In the genomic region with DNA sequence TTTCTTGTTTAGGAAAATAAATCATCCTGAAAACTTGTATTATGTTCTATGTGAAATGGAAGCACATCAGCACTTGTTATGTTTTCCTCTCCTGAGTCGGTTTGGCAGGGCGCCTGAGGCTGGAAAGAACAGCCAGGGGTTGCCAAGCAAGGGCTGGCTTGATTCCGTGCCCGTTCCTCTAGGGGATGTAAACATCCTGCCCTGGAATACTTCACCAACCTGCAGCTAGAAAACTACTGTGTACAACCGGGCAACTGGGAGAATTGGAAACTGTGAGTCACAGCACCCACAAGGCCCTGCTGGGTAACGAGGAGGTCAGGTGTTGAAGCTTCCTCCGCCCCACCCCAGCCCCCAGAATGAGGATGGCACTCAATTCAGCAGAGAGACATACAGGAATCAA, we compare ENCODE assay signal across 9 cellular contexts.
DNase-seq lines count a peak whose midpoint lies in the region; ATAC-seq and TF ChIP-seq lines count a peak whose summit lies in the region.
"Had no signal": no experiment of that assay in that cellular context is flagged by ENCODE, and none has a peak within 500 bp of the region (broad histone marks: within the 10 kb centered on the region; RNA-seq: fewer than 3 reads in every experiment).

No MANE protein-coding gene starts in this region.

- H3K27me3 ChIP-seq in HCT116 (ENCODE audit: insufficient read depth, low read length) (no peaks in the 10 kb centered on the region), SJSA1 (replicated peaks) (no peaks in the 10 kb centered on the region)

- no peaks in the 10 kb centered on the region for H3K9me3 ChIP-seq in HCT116 (ENCODE audit: control insufficient read depth in 1 of 2, insufficient read depth in 1 of 2, low read depth in 1 of 2, low read length in 2 of 2)
- H3K9me3 ChIP-seq in SJSA1 (replicated peaks) = no peaks in the 10 kb centered on the region

- no peak overlapping the region for H3K4me3 Mint-ChIP-seq in activated T-helper 17 cell treated with anti-CD3 and anti-CD28 coated beads, Interleukin-2, amount 50 U/mL, for 72 hours

- H3K9me2 ChIP-seq in HCT116 (ENCODE audit: insufficient read depth) = no peaks in the 10 kb centered on the region

- no peaks in the 10 kb centered on the region for H4K20me1 ChIP-seq in HCT116 (ENCODE audit: insufficient read depth)

- H3K4me1 Mint-ChIP-seq in activated T-helper 17 cell treated with anti-CD3 and anti-CD28 coated beads, Interleukin-2, amount 50 U/mL, for 72 hours = peaks cover 5% of the 10 kb centered on the region

- no peaks in the 10 kb centered on the region for H3K9me3 Mint-ChIP-seq in activated T-helper 17 cell treated with anti-CD3 and anti-CD28 coated beads, Interleukin-2, amount 50 U/mL, for 72 hours

- H3K4me3 ChIP-seq in HCT116 (replicated peaks in 1 of 2; ENCODE audit: low read depth in 1 of 2, low read length in 2 of 2) (no peak overlapping the region), SJSA1 (no peak overlapping the region)

- intact Hi-C loops in HCT116 (cut with micrococcal nuclease) = no loop called here

- H3K9ac ChIP-seq in HCT116 (ENCODE audit: low read length) = no peak overlapping the region

- TF ChIP-seq POLR2A in HCT116 (IDR thresholded peaks at IDR 0.05; ENCODE audit: borderline replicate concordance, extremely low read depth, insufficient read depth, insufficient read length) = no peak

- no peak overlapping the region for H2AFZ ChIP-seq in HCT116 (ENCODE audit: low read depth, low read length, poor library complexity, severe bottlenecking)

- H3K36me3 Mint-ChIP-seq in activated T-helper 17 cell treated with anti-CD3 and anti-CD28 coated beads, Interleukin-2, amount 50 U/mL, for 72 hours (ENCODE audit: low read depth) = peaks cover 4% of the 10 kb centered on the region

- DNase-seq in HCT116 (ENCODE audit: low read depth, low spot score) = peak; percentile 7
- peak; percentile 2 to 43 for DNase-seq in SJSA1 (ENCODE audit: low read depth in 1 of 2, low spot score in 2 of 2)
- peak; percentile 89 for DNase-seq in glomerular endothelial cell (ENCODE audit: extremely low read depth, low read depth, low spot score)
- DNase-seq in renal cortical epithelial cell (ENCODE audit: low read depth) = peak; percentile 96
- DNase-seq: HCEC 1CT had no signal

- CTCF ChIA-PET in HCT116 (lab: Charles Lee) = no interaction called here

- H3K4me2 ChIP-seq in HCT116 (ENCODE audit: low read length) = peak overlapping the region; percentile 15; the same call in 1 of the 2 replicates

- no peak for TF ChIP-seq RAD21 in HCT116 (IDR thresholded peaks at IDR 0.05; ENCODE audit: low read depth)

- no peaks in the 10 kb centered on the region for H3K27me3 Mint-ChIP-seq in activated T-helper 17 cell treated with anti-CD3 and anti-CD28 coated beads, Interleukin-2, amount 50 U/mL, for 72 hours

- BruUV-seq in HCT116 (replicated peaks; lab: Mats Ljungman, UMichigan) = no TSS peak

- no peaks in the 10 kb centered on the region for H3K79me2 ChIP-seq in HCT116 (ENCODE audit: insufficient read depth, low read length)

- POLR2A ChIA-PET in HCT116 (lab: Charles Lee) = no interaction called here

- RAD21 ChIA-PET in HCT116 (lab: Charles Lee; ENCODE audit: low non-redundant PET in 1 of 2, low total read pairs in 2 of 2, uncharacterized antibody in 2 of 2, unreplicated experiment in 2 of 2) = no interaction called here

- H3K27ac Mint-ChIP-seq in activated T-helper 17 cell treated with anti-CD3 and anti-CD28 coated beads, Interleukin-2, amount 50 U/mL, for 72 hours = no peak overlapping the region

- ATAC-seq in HCT116 (peak; percentile 34; the same call in 1 of the 2 replicates), HG03432 (IDR thresholded peaks at IDR 0.05; ENCODE audit: unreplicated experiment) (no peak), HG03378 (IDR thresholded peaks at IDR 0.05; ENCODE audit: unreplicated experiment) (no peak), HG02763 (IDR thresholded peaks at IDR 0.05; ENCODE audit: unreplicated experiment) (no peak)
- no peak for ATAC-seq in activated T-helper 17 cell treated with anti-CD3 and anti-CD28 coated beads, Interleukin-2, amount 50 U/mL, for 72 hours (replicated peaks)

- H3K27ac ChIP-seq in HCT116 (ENCODE audit: low read depth, low read length) (no peak overlapping the region), SJSA1 (no peak overlapping the region)

- H3K4me1 ChIP-seq in HCT116 (ENCODE audit: control insufficient read depth in 1 of 2, insufficient read depth in 2 of 2, low read length in 2 of 2) = peaks cover 0 to 8% of the 10 kb centered on the region in 2 experiments; a peak in 1 of 4 replicates
- peaks cover 9% of the 10 kb centered on the region for H3K4me1 ChIP-seq in SJSA1 (replicated peaks)

- no peak for TF ChIP-seq CTCF in HCT116 (IDR thresholded peaks at IDR 0.05 in 2 of 3, conservative IDR thresholded peaks at IDR 0.05 in 1 of 3; ENCODE audit: borderline replicate concordance in 1 of 3, insufficient read depth in 1 of 3, low read depth in 2 of 3, low read length in 2 of 3)

- H3K36me3 ChIP-seq in HCT116 (ENCODE audit: control insufficient read depth in 1 of 2, insufficient read depth in 2 of 2, low read length in 2 of 2) (no peaks in the 10 kb centered on the region), SJSA1 (no peaks in the 10 kb centered on the region)

TF ChIP-seq in HCT116, 20 proteins besides CTCF, POLR2A, EP300 and RAD21:
- TF ChIP-seq ZNF274 (IDR thresholded peaks at IDR 0.05; ENCODE audit: low read depth, low read length) (no peak), EZH2 (IDR thresholded peaks at IDR 0.05) (no peak), POLR2AphosphoS5 (IDR thresholded peaks at IDR 0.05; ENCODE audit: low read depth, low read length) (no peak), TCF7L2 (IDR thresholded peaks at IDR 0.05; ENCODE audit: borderline replicate concordance, extremely low read depth, insufficient read depth, insufficient read length) (no peak), FOSL1 (IDR thresholded peaks at IDR 0.05; ENCODE audit: low read depth) (peak; percentile 33; the same call in 1 of the 2 replicates), ELF1 (IDR thresholded peaks at IDR 0.05; ENCODE audit: borderline replicate concordance, low read depth) (no peak), SP1 (IDR thresholded peaks at IDR 0.05; ENCODE audit: low read depth) (0 out of 2 replicates have a peak, but pooled peaks have one; percentile 18), SRF (IDR thresholded peaks at IDR 0.05; ENCODE audit: low read depth) (no peak), JUND (IDR thresholded peaks at IDR 0.05) (no peak), CBX3 (IDR thresholded peaks at IDR 0.05; ENCODE audit: low read depth) (no peak), REST (IDR thresholded peaks at IDR 0.05; ENCODE audit: low read depth) (no peak), ZFX (IDR thresholded peaks at IDR 0.05) (no peak)
- TF ChIP-seq, protein P1, sequence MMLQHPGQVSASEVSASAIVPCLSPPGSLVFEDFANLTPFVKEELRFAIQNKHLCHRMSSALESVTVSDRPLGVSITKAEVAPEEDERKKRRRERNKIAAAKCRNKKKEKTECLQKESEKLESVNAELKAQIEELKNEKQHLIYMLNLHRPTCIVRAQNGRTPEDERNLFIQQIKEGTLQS (IDR thresholded peaks at IDR 0.05) = no peak

Comparison
In these comparisons a context has a peak if more than half of its experiments do, and no peak if none do; other contexts are left out.
1. DNase-seq: peak in every context shown above with its lines; median percentile 96 in renal cortical epithelial cell; 89 in glomerular endothelial cell; 22 in SJSA1; 7 in HCT116.